In the genomic region with DNA sequence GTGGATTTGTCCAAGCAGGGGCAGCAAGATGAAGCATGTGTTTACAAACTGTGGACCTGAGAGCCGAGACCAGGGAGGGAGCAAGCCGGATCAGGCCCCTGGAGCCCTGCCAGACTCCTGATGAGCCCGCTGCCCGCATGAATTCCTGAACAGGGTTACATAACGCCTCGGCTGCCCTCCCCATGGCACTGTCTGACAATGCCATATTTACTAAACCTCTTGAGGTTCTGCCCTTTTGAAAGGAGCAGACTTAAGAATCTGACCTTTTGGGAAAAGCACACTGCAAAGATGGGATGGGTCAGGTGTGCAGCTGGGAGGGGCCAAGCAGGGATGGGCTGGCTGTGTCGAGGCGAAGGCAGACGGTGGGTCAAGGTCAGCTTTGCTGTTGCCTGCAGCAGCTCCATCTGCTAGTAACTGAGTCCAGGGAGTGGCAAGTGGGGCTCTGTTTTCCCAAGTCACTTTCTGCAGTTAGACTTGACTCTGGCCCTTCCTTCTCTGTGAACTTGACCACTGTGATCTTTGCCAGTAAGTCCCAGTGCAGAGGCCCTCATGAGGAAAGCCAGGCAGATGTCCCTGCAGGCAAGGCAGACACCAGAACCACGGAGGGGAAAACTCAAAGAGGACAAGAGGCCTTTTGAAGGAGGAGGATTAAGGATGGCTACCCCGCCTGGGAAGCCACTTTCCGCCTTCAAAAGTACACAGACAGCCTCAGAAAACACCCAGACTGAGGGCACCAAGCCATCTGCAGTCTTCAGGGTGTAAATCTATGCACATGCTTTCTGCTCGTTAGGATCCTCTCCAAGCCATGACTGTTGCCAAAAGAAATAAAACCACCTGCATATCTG, we compare ENCODE assay signal across 10 cellular contexts.
DNase-seq lines count a peak whose midpoint lies in the region; ATAC-seq, FAIRE-seq and TF ChIP-seq lines count a peak whose summit lies in the region.
"Had no signal": no experiment of that assay in that cellular context is flagged by ENCODE, and none has a peak within 500 bp of the region (broad histone marks: within the 10 kb centered on the region; RNA-seq: fewer than 3 reads in every experiment).

No MANE protein-coding gene starts in this region.

- CTCF ChIA-PET in A549 (lab: Yijun Ruan, JAX): no interaction called here

- POLR2A ChIA-PET in A549 (lab: Yijun Ruan, JAX): no interaction called here

- H3K4me3 Mint-ChIP-seq in nephron progenitor cell: no peak overlapping the region
- H3K4me3 Mint-ChIP-seq: naive thymus-derived CD8-positive, alpha-beta T cell; T-helper 1 cell treated with Interleukin-12 subunit alpha and Interleukin-12 subunit beta and Interleukin-4 antibody, amounts not matched to agents 30 μg/mL and 1 μg/mL, for 36 hours had no signal

- WGBS in A549 (ENCODE audit: missing lambda C conversion rate): 44% methylated on average over 10 of the region's 13 CpGs

- H3K27ac Mint-ChIP-seq in nephron progenitor cell: peak overlapping the region; percentile 13
- H3K27ac Mint-ChIP-seq: T-helper 1 cell treated with Interleukin-12 subunit alpha and Interleukin-12 subunit beta and Interleukin-4 antibody, amounts not matched to agents 30 μg/mL and 1 μg/mL, for 36 hours had no signal

- peaks cover 5% of the 10 kb centered on the region for H3K27me3 Mint-ChIP-seq in nephron progenitor cell (ENCODE audit: low read depth, poor library complexity)
- H3K27me3 Mint-ChIP-seq: naive thymus-derived CD8-positive, alpha-beta T cell had no signal

- ATAC-seq in A549: peak in 1 of 2 experiments; percentile 18; a peak in 3 of 6 replicates
- ATAC-seq: naive thymus-derived CD8-positive, alpha-beta T cell had no signal

- no peak for TF ChIP-seq POLR2A in A549 (IDR thresholded peaks at IDR 0.05; ENCODE audit: low read length)
- TF ChIP-seq POLR2A in GM12892 (IDR thresholded peaks at IDR 0.05; ENCODE audit: low read depth, low read length): no peak

- FAIRE-seq in A549 (lab: Jason Lieb, UNC): no peak
- FAIRE-seq in GM19239 (lab: Jason Lieb, UNC): no peak
- no peak for FAIRE-seq in GM12892 (lab: Jason Lieb, UNC)

- peaks cover 59% of the 10 kb centered on the region for H3K4me1 ChIP-seq in A549

- no peaks in the 10 kb centered on the region for H3K9me3 ChIP-seq in A549

- H3K4me2 ChIP-seq in A549: peak overlapping the region; percentile 57

- H3K27ac ChIP-seq in A549: peak overlapping the region; percentile 38 to 73; a peak in 4 of 6 replicates

- no peaks in the 10 kb centered on the region for H3K9me3 Mint-ChIP-seq in nephron progenitor cell
- H3K9me3 Mint-ChIP-seq: naive thymus-derived CD8-positive, alpha-beta T cell; T-helper 1 cell treated with Interleukin-12 subunit alpha and Interleukin-12 subunit beta and Interleukin-4 antibody, amounts not matched to agents 30 μg/mL and 1 μg/mL, for 36 hours had no signal

- peaks cover 52% of the 10 kb centered on the region for H3K36me3 Mint-ChIP-seq in nephron progenitor cell (ENCODE audit: low read depth)
- H3K36me3 Mint-ChIP-seq: naive thymus-derived CD8-positive, alpha-beta T cell had no signal

- H3K4me3 ChIP-seq in A549 (no peak overlapping the region), fibroblast of the aortic adventitia (ENCODE audit: low read depth, low read length) (no peak overlapping the region)

- TF ChIP-seq RAD21 in A549 (conservative IDR thresholded peaks at IDR 0.05 in 1 of 2, IDR thresholded peaks at IDR 0.05 in 1 of 2): no peak

- peaks cover 15% of the 10 kb centered on the region for H3K4me1 Mint-ChIP-seq in nephron progenitor cell

- TF ChIP-seq CTCF in A549 (IDR thresholded peaks at IDR 0.05) (no peak), fibroblast of the aortic adventitia (IDR thresholded peaks at IDR 0.05; ENCODE audit: insufficient read depth, low read length) (no peak), nephron progenitor cell (IDR thresholded peaks at IDR 0.05) (no peak)

- no peak for TF ChIP-seq EP300 in A549 (IDR thresholded peaks at IDR 0.05)

- DNase-seq in A549 (ENCODE audit: low read depth in 1 of 2, low spot score in 1 of 2) (peak in 1 of 2 experiments; percentile 49), RPMI7951 (ENCODE audit: low read depth) (peak; percentile 88), fibroblast of the aortic adventitia (ENCODE audit: low read depth) (peak; percentile 46), nephron progenitor cell (no peak), GM19239 (ENCODE audit: insufficient read length, low spot score) (no peak), NCI-H510A (lab: John Stamatoyannopoulos, UW) (no peak), GM12892 (ENCODE audit: insufficient read length) (no peak), T1000 (lab: John Stamatoyannopoulos, UW) (no peak)
- DNase-seq: naive thymus-derived CD8-positive, alpha-beta T cell had no signal

TF ChIP-seq in A549, 52 proteins besides CTCF, POLR2A, EP300 and RAD21:
- TF ChIP-seq CEBPB (IDR thresholded peaks at IDR 0.05) (0 out of 4 replicates have a peak, but pooled peaks of 1 of the 2 experiments have one; percentile 37), CHD2 (IDR thresholded peaks at IDR 0.05; ENCODE audit: low read length, partially characterized antibody) (no peak), JUN (IDR thresholded peaks at IDR 0.05) (0 out of 5 replicates have a peak, but pooled peaks of 1 of the 2 experiments have one; percentile 19)

Comparison
In these comparisons a context has a peak if more than half of its experiments do, and no peak if none do; other contexts are left out.
1. DNase-seq: peak in RPMI7951 (single experiment) and fibroblast of the aortic adventitia (single experiment); none in nephron progenitor cell (single experiment), GM19239 (single experiment), NCI-H510A (single experiment), GM12892 (single experiment) and T1000 (single experiment).